In genomic region chr3:14947886-14948608, GRCh38 we compare ENCODE assay signal across 8 cellular contexts. TPM values are rescaled to one million over a fixed set of nuclear protein-coding genes. Genes with fewer than 3 reads are reported as not detected.
DNase-seq lines count a peak whose midpoint lies in the region; ATAC-seq and TF ChIP-seq lines count a peak whose summit lies in the region.

No MANE protein-coding gene starts in this region.

- H3K27ac ChIP-seq in gastroesophageal sphincter: peak overlapping the region; percentile 93 to 100 (median 99)
- peak overlapping the region; percentile 100 for H3K27ac ChIP-seq in neutrophil
- H3K27ac ChIP-seq in substantia nigra (ENCODE audit: low read depth, low read length, poor library complexity, severe bottlenecking): peak overlapping the region; percentile 100

- H3K27ac Mint-ChIP-seq in HFFc6: peak overlapping the region; percentile 100
- peak overlapping the region; percentile 100 for H3K27ac Mint-ChIP-seq in activated naive CD4-positive, alpha-beta T cell treated with anti-CD3 and anti-CD28 coated beads, Interleukin-2, amount 10 ng/mL, durations not matched to agents 7 days and 5 days

- DNase-seq in GM04503 (ENCODE audit: low read depth) (peak; percentile 71), HFFc6 (peak; percentile 91), NAMALWA (ENCODE audit: low spot score) (peak; percentile 97), SK-MEL-5 (ENCODE audit: low read depth, low spot score) (peak; percentile 96), substantia nigra (lab: John Stamatoyannopoulos, UW) (peak; percentile 89 to 99 (median 97))
- DNase-seq in activated naive CD4-positive, alpha-beta T cell treated with anti-CD3 and anti-CD28 coated beads, Interleukin-2, amount 10 ng/mL, durations not matched to agents 7 days and 5 days: peak; percentile 96

- H3K4me1 ChIP-seq in gastroesophageal sphincter (peaks cover 7 to 73% (median 13%) of the 10 kb centered on the region in 3 donors), neutrophil (ENCODE audit: control insufficient read depth in 1 of 2, insufficient read depth in 1 of 2, low read depth in 1 of 2, low read length in 1 of 2) (peaks cover 32 to 40% of the 10 kb centered on the region in 2 experiments)

- in situ Hi-C loops in SK-MEL-5 (cut with HindIII; ENCODE audit: low pct_unique_long_range_greater_than_20kb, low sequenced_read_pairs): loop anchor here (25.0 kb wide), 1 partner anchor 686 kb away; no protein-coding TSS in a partner anchor

- H3K27me3 Mint-ChIP-seq in HFFc6 (ENCODE audit: insufficient read depth): peaks cover 2% of the 10 kb centered on the region
- no peaks in the 10 kb centered on the region for H3K27me3 Mint-ChIP-seq in activated naive CD4-positive, alpha-beta T cell treated with anti-CD3 and anti-CD28 coated beads, Interleukin-2, amount 10 ng/mL, durations not matched to agents 7 days and 5 days

- peaks cover 0 to 27% of the 10 kb centered on the region in 2 donors for H3K36me3 ChIP-seq in gastroesophageal sphincter
- H3K36me3 ChIP-seq in neutrophil: peaks cover 22% of the 10 kb centered on the region

- no peaks in the 10 kb centered on the region for H3K9me3 ChIP-seq in gastroesophageal sphincter
- H3K9me3 ChIP-seq in neutrophil: no peaks in the 10 kb centered on the region

- WGBS in gastroesophageal sphincter (ENCODE audit: low coverage in 1 of 2), 2 donors: 0% methylated on average over 10 of the region's 79 CpGs; no CpG with 5 or more reads in 1 of the 2 donors

- peak overlapping the region; percentile 97 for H3K4me3 Mint-ChIP-seq in HFFc6
- peak overlapping the region; percentile 99 for H3K4me3 Mint-ChIP-seq in activated naive CD4-positive, alpha-beta T cell treated with anti-CD3 and anti-CD28 coated beads, Interleukin-2, amount 10 ng/mL, durations not matched to agents 7 days and 5 days

- TF ChIP-seq CTCF in HFFc6 (IDR thresholded peaks at IDR 0.05) (no peak), gastroesophageal sphincter (IDR thresholded peaks at IDR 0.05) (peak in 2 of 4 experiments; percentile 10 to 20), neutrophil (IDR thresholded peaks at IDR 0.05) (peak; percentile 15)

- ATAC-seq in gastroesophageal sphincter: peak; percentile 97

- CTCF ChIA-PET in activated naive CD4-positive, alpha-beta T cell treated with anti-CD3 and anti-CD28 coated beads, Interleukin-2, amount 10 ng/mL, durations not matched to agents 7 days and 5 days (lab: Charles Lee): no interaction called here

- no peak for TF ChIP-seq EP300 in gastroesophageal sphincter (IDR thresholded peaks at IDR 0.05)

- peaks cover 14% of the 10 kb centered on the region; the same call in 1 of the 2 replicates for H3K36me3 Mint-ChIP-seq in HFFc6 (ENCODE audit: low read depth)
- H3K36me3 Mint-ChIP-seq in activated naive CD4-positive, alpha-beta T cell treated with anti-CD3 and anti-CD28 coated beads, Interleukin-2, amount 10 ng/mL, durations not matched to agents 7 days and 5 days: peaks cover 45% of the 10 kb centered on the region

- no peaks in the 10 kb centered on the region for H3K9me3 Mint-ChIP-seq in HFFc6
- H3K9me3 Mint-ChIP-seq in activated naive CD4-positive, alpha-beta T cell treated with anti-CD3 and anti-CD28 coated beads, Interleukin-2, amount 10 ng/mL, durations not matched to agents 7 days and 5 days: no peaks in the 10 kb centered on the region

- H3K27me3 ChIP-seq in gastroesophageal sphincter (no peaks in the 10 kb centered on the region), neutrophil (no peaks in the 10 kb centered on the region)

- peaks cover 29% of the 10 kb centered on the region for H3K4me1 Mint-ChIP-seq in HFFc6 (ENCODE audit: low read depth)
- H3K4me1 Mint-ChIP-seq in activated naive CD4-positive, alpha-beta T cell treated with anti-CD3 and anti-CD28 coated beads, Interleukin-2, amount 10 ng/mL, durations not matched to agents 7 days and 5 days: peaks cover 57% of the 10 kb centered on the region

- peak in 1 of 2 donors; percentile 28 for TF ChIP-seq POLR2A in gastroesophageal sphincter (IDR thresholded peaks at IDR 0.05)

- H3K4me3 ChIP-seq in gastroesophageal sphincter (peak overlapping the region; percentile 76 to 99), neutrophil (ENCODE audit: low read depth in 1 of 2, low read length in 1 of 2) (peak overlapping the region; percentile 89 to 94)

RNA-seq across cellular contexts. Expression of gene NR2C2, which starts 0.7 kb away (rescaled TPM):
- 10 to 100 TPM; 23.7 to 35.2 (median 28.6) TPM for total RNA-seq in HFFc6 (2021; fragmentation: NEBNext Ultra II Directional; extraction: Animal tissue kit (Norgen Biotek cat#: 25700))
- 20.7 and 22.0 TPM in 2 replicates for total RNA-seq in SK-MEL-5 (2014; rRNA removed; shearing (Covaris generic))
- 18.6 and 26.0 TPM in 2 replicates for polyA plus RNA-seq in SK-MEL-5 (2015; cell fraction: cytosol; rRNA removed)
- 59.9 and 77.5 TPM in 2 replicates for polyA plus RNA-seq in SK-MEL-5 (2015; cell fraction: nucleus; rRNA removed)
- total RNA-seq in gastroesophageal sphincter: 10 to 100 TPM; 35.8 to 56.2 (median 40.7) TPM

Comparison
In these comparisons a context has a peak if more than half of its experiments do, and no peak if none do; other contexts are left out.
1. Peak in every context shown above with its lines: DNase-seq, ATAC-seq, H3K4me3 ChIP-seq and H3K27ac ChIP-seq.